In genomic region chr9:9079473-9079872, GRCh38 we compare ENCODE assay signal across 24 cellular contexts.
"Had no signal": no experiment of that assay in that cellular context is flagged by ENCODE, and none has a peak within 500 bp of the region (broad histone marks: within the 10 kb centered on the region; RNA-seq: fewer than 3 reads in every experiment).

No MANE protein-coding gene starts in this region.

- H3K27me3 ChIP-seq: colonic mucosa, gastroesophageal sphincter, neutrophil, pancreas, right lobe of liver, tibial nerve, upper lobe of left lung had no signal

- H3K27ac ChIP-seq: colonic mucosa, epithelial cell of prostate, gastroesophageal sphincter, left ventricle myocardium inferior, lower lobe of right lung, neutrophil, pancreas, right lobe of liver, thoracic aorta, tibial nerve, upper lobe of left lung had no signal

- H3K9me3 ChIP-seq: colonic mucosa, lower lobe of right lung, neutrophil, pancreas, right lobe of liver, thoracic aorta, upper lobe of left lung had no signal

- H3K4me3 ChIP-seq: colonic mucosa, gastroesophageal sphincter, left ventricle myocardium inferior, lower lobe of right lung, pancreas, right lobe of liver, thoracic aorta, tibial nerve, upper lobe of left lung had no signal

- H3K36me3 ChIP-seq: colonic mucosa, gastroesophageal sphincter, left ventricle myocardium inferior, lower lobe of right lung, neutrophil, pancreas, right lobe of liver, thoracic aorta, tibial nerve, upper lobe of left lung had no signal

- DNase-seq: colonic mucosa; effector CD8-positive, alpha-beta T cell; endodermal cell; foreskin fibroblast; hypothalamus; immature natural killer cell; islet precursor cell; kidney glomerular epithelial cell; left colon; left ventricle myocardium inferior; lower lobe of right lung; pancreas; retina; right lobe of liver; small intestine; stimulated activated CD4-positive, alpha-beta T cell treated with anti-CD3 and anti-CD28 coated beads, Interleukin-15, amount 100 ng/mL, for 24 hours; stimulated activated CD4-positive, alpha-beta T cell treated with anti-CD3 and anti-CD28 coated beads, Interleukin-2, amount 100 ng/mL, for 48 hours; stimulated activated naive B cell treated with anti-CD40 and anti-IgM and Interleukin-4, amounts not matched to agents 10 μg/mL and 1 μg/mL and 100 μg/mL, for 72 hours; upper lobe of left lung had no signal
